In the genomic region with DNA sequence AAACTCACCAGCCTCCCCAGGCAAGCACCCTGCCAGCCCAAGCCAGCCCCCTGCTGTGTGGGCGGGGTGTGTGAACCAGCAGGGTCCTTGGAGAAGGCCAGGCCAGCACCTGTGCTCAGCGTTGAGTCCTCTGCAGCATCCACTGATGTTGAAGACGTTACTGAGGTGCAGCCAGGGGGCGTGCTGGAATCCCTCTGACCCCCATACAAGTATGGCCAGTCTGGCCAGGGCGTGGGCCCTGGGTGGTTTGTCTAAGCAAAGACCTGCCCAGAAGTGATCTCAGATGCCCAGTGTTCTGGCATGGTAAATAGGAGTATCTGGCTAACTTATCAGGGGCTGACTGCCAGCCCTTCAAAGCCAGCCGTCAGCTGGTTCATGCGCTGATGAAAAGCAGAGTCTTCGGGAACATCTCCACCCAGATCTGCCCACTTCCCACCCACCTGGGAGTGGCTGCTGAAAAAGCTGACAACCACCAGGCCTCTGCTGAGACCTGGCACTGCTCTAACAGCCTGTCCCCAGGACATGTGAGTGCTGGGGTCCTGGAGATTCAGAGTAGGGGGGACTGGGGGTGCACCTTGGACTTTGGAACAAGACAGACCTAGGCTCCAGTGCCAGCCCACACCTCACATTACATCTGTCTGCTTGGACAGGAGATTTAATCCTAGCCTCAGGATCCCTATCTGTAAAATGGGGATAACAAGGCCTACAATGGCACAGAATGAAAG, we compare ENCODE assay signal across 8 cellular contexts. TPM values are rescaled to one million over a fixed set of nuclear protein-coding genes. Genes with fewer than 3 reads are reported as not detected.
DNase-seq lines count a peak whose midpoint lies in the region; ATAC-seq and TF ChIP-seq lines count a peak whose summit lies in the region.

No MANE protein-coding gene starts in this region.

- no peaks in the 10 kb centered on the region for H3K27me3 Mint-ChIP-seq in H9 (ENCODE audit: low read depth)

- no peak overlapping the region for H2AFZ ChIP-seq in H9 (ENCODE audit: low read length)

- ATAC-seq in heart left ventricle (peak; percentile 45 to 73 (median 52)), GM18502 (IDR thresholded peaks at IDR 0.05; ENCODE audit: poor library complexity, unreplicated experiment) (no peak), HG02885 (IDR thresholded peaks at IDR 0.05; ENCODE audit: poor library complexity, unreplicated experiment) (no peak), HG03045 (IDR thresholded peaks at IDR 0.05; ENCODE audit: unreplicated experiment) (no peak)

- H3K4me3 ChIP-seq in heart left ventricle (peak overlapping the region in 1 of 12 donors; percentile 38), skeletal muscle tissue (ENCODE audit: low read length in 3 of 3) (no peak overlapping the region)

- H4K5ac ChIP-seq in H9 (ENCODE audit: insufficient read length, low read depth, low read length): no peak overlapping the region

- H4K20me1 ChIP-seq in H9 (ENCODE audit: control insufficient read depth, insufficient read depth, insufficient read length): peaks cover 2% of the 10 kb centered on the region

- intact Hi-C loops in heart left ventricle (cut with DNase I): loop anchor here in 6 of 10 donors (5.0 kb wide), 2 partner anchors 39 to 114 kb away; a partner anchor contains a TSS

- H3K27me3 ChIP-seq in H9 (ENCODE audit: insufficient read depth, low read length) (no peaks in the 10 kb centered on the region), heart left ventricle (no peaks in the 10 kb centered on the region), skeletal muscle tissue (ENCODE audit: control insufficient read depth in 3 of 3, insufficient read depth in 3 of 3, low read length in 3 of 3) (no peaks in the 10 kb centered on the region)

- peaks cover 7% of the 10 kb centered on the region for H3K79me1 ChIP-seq in H9 (ENCODE audit: insufficient read depth, low read depth, low read length, poor library complexity, severe bottlenecking)

- H3K9ac ChIP-seq in H9 (ENCODE audit: extremely low read depth, insufficient read length, low read length): no peak overlapping the region
- H3K9ac ChIP-seq in skeletal muscle tissue (ENCODE audit: low read depth in 1 of 3, low read length in 3 of 3): peak overlapping the region in 2 of 3 donors; percentile 24 to 61

- H2BK5ac ChIP-seq in H9 (ENCODE audit: insufficient read length, low read length): no peak overlapping the region

- H2AK5ac ChIP-seq in H9 (ENCODE audit: insufficient read length, low read length): no peak overlapping the region

- no peaks in the 10 kb centered on the region for H3K9me3 ChIP-seq in H9 (ENCODE audit: control insufficient read depth, low read depth, low read length)
- no peaks in the 10 kb centered on the region for H3K9me3 ChIP-seq in heart left ventricle
- no peaks in the 10 kb centered on the region for H3K9me3 ChIP-seq in skeletal muscle tissue (ENCODE audit: control insufficient read depth in 3 of 3, low read length in 3 of 3)

- H3K79me2 ChIP-seq in H9 (ENCODE audit: insufficient read depth, low read length): peaks cover 28% of the 10 kb centered on the region

- H3K27ac ChIP-seq in H9 (ENCODE audit: insufficient read length, low read depth, low read length) (no peak overlapping the region), heart left ventricle (peak overlapping the region; percentile 47 to 98 (median 85)), skeletal muscle tissue (ENCODE audit: low read depth, low read length) (peak overlapping the region; percentile 73)

- H2BK12ac ChIP-seq in H9 (ENCODE audit: insufficient read length, low read depth, low read length): no peak overlapping the region

- H3K27ac Mint-ChIP-seq in H9: peak overlapping the region in 2 of 3 experiments; percentile 54 to 78; a peak in 3 of 7 replicates

- H3T11ph ChIP-seq in H9 (ENCODE audit: low read length): no peak overlapping the region

- TF ChIP-seq POLR2A in heart left ventricle (IDR thresholded peaks at IDR 0.05): peak in 1 of 2 donors; percentile 44

- H4K91ac ChIP-seq in H9 (ENCODE audit: insufficient read length, low read depth, low read length): no peak overlapping the region

- peaks cover 1 to 16% (median 7%) of the 10 kb centered on the region in 3 experiments; a peak in 5 of 7 replicates for H3K36me3 Mint-ChIP-seq in H9 (ENCODE audit: insufficient read depth in 1 of 3, low read depth in 3 of 3)

- H2BK120ac ChIP-seq in H9 (ENCODE audit: low read depth, low read length, poor library complexity, severe bottlenecking): no peak overlapping the region

- DNase-seq in H9: peak; percentile 74
- peak; percentile 38 for DNase-seq in activated naive CD4-positive, alpha-beta T cell treated with anti-CD3 and anti-CD28 coated beads, Interleukin-2, amount 50 U/mL, for 16 hours
- DNase-seq in heart left ventricle: peak; percentile 65 to 84 (median 77)
- DNase-seq in NCI-H1436 (lab: John Stamatoyannopoulos, UW): no peak

- H3K4me2 ChIP-seq in H9 (ENCODE audit: insufficient read depth, insufficient read length, low read length): no peak overlapping the region

- H3K4me3 Mint-ChIP-seq in H9: no peak overlapping the region; a peak in 1 of 5 replicates

- no peak overlapping the region for H3K23ac ChIP-seq in H9 (ENCODE audit: insufficient read length, low read depth, low read length)

- peak; percentile 59 for TF ChIP-seq CTCF in H9 (conservative IDR thresholded peaks at IDR 0.05)
- TF ChIP-seq CTCF in heart left ventricle (IDR thresholded peaks at IDR 0.05): peak in 11 of 12 donors; percentile 13 to 56 (median 37)

- no peak overlapping the region for H3K18ac ChIP-seq in H9 (ENCODE audit: insufficient read length, low read depth, low read length)

- H3K4ac ChIP-seq in H9 (ENCODE audit: low read depth, low read length): no peak overlapping the region

- H3K14ac ChIP-seq in H9 (ENCODE audit: insufficient read depth, low read length): no peak overlapping the region

- no peak overlapping the region for H4K8ac ChIP-seq in H9 (replicated peaks; ENCODE audit: insufficient read length, low read depth, low read length)

- no peak overlapping the region for H3K56ac ChIP-seq in H9 (ENCODE audit: insufficient read length, low read depth, low read length)

- no peak overlapping the region for H2BK15ac ChIP-seq in H9 (ENCODE audit: low read depth, low read length)

- H3K36me3 ChIP-seq in heart left ventricle (peaks cover 0 to 2% (median 0%) of the 10 kb centered on the region in 9 donors), skeletal muscle tissue (ENCODE audit: control insufficient read depth in 3 of 3, insufficient read depth in 3 of 3, low read length in 3 of 3) (no peaks in the 10 kb centered on the region)

- H3K23me2 ChIP-seq in H9 (ENCODE audit: insufficient read length, low read depth, low read length, poor library complexity, severe bottlenecking): no peaks in the 10 kb centered on the region

- H3K4me1 Mint-ChIP-seq in H9: peaks cover 67 to 86% of the 10 kb centered on the region in 2 experiments

- peaks cover 13% of the 10 kb centered on the region; the same call in 1 of the 2 replicates for H3K4me1 ChIP-seq in H9 (ENCODE audit: insufficient read depth, low read length)
- H3K4me1 ChIP-seq in heart left ventricle: peaks cover 34 to 96% (median 85%) of the 10 kb centered on the region in 12 donors
- H3K4me1 ChIP-seq in skeletal muscle tissue (ENCODE audit: control insufficient read depth in 3 of 3, insufficient read depth in 3 of 3, low read length in 3 of 3): peaks cover 51 to 62% (median 54%) of the 10 kb centered on the region in 3 donors

- no peaks in the 10 kb centered on the region for H3K9me3 Mint-ChIP-seq in H9

- no CpG with 5 or more reads among the region's 8 CpGs for WGBS in H9 (ENCODE audit: extremely low coverage, insufficient read length, low lambda C conversion rate)
- 36 to 55% (median 41%) methylated on average over 6 to 8 of the region's 8 CpGs for WGBS in heart left ventricle, 4 donors

- no peak overlapping the region for H2BK20ac ChIP-seq in H9 (ENCODE audit: low read depth, low read length, poor library complexity, severe bottlenecking)

RNA-seq across cellular contexts. Expression of a gene that starts 41.1 kb away (rescaled TPM):
- total RNA-seq in H9 (2021): 218 and 219 TPM in 2 replicates
- 100 to 1,000 TPM in 6 of 9 donors, 10 to 100 TPM in 3; 63.6 to 252 (median 110) TPM for total RNA-seq in heart left ventricle
- 10 to 100 TPM; 48.4 to 88.2 TPM for polyA plus RNA-seq in heart left ventricle
- 44.9 TPM for total RNA-seq in skeletal muscle tissue

Comparison
In these comparisons a context has a peak if more than half of its experiments do, and no peak if none do; other contexts are left out.
1. ATAC-seq: peak in heart left ventricle (4 of 4); none in GM18502 (single experiment), HG02885 (single experiment) and HG03045 (single experiment).